ENCODE assay signal across 21 cellular contexts in genomic region chr11:4085575-4085974, GRCh38.
"Had no signal": no experiment of that assay in that cellular context is flagged by ENCODE, and none has a peak within 500 bp of the region (broad histone marks: within the 10 kb centered on the region; RNA-seq: fewer than 3 reads in every experiment).

No MANE protein-coding gene starts in this region.

- ATAC-seq: activated CD4-positive, CD25-positive, alpha-beta regulatory T cell treated with anti-CD3 and anti-CD28 coated beads, Interleukin-2, amount 50 U/mL, for 24 hours; activated T-cell treated with anti-CD3 and anti-CD28 coated beads, Interleukin-2, amount 50 U/mL, for 4 hours; left colon; stimulated activated naive CD8-positive, alpha-beta T cell treated with anti-CD3 and anti-CD28 coated beads, Interleukin-15, Interleukin-2, amounts not matched to agents 100 U/mL and 50 U/mL, for 24 hours had no signal

- H3K27ac ChIP-seq: dorsolateral prefrontal cortex, neural progenitor cell, prostate gland, right atrium auricular region, tibial artery had no signal

- H3K27me3 ChIP-seq: dorsolateral prefrontal cortex, neural progenitor cell, right atrium auricular region, tibial artery had no signal

- H3K27me3 Mint-ChIP-seq: activated CD4-positive, alpha-beta T cell treated with anti-CD3 and anti-CD28 coated beads, Interleukin-2, amount 10 ng/mL, durations not matched to agents 7 days and 5 days had no signal

- H3K9me3 ChIP-seq: prostate gland, right atrium auricular region, tibial artery had no signal

- H3K4me1 Mint-ChIP-seq: brain, neural progenitor cell had no signal

- H3K36me3 ChIP-seq: neural progenitor cell had no signal

- H3K4me3 ChIP-seq: dorsolateral prefrontal cortex, lung, neural progenitor cell, prostate gland, right atrium auricular region, tibial artery had no signal

- H3K4me1 ChIP-seq: prostate gland, right atrium auricular region, tibial artery had no signal

- DNase-seq: activated CD4-positive, alpha-beta T cell treated with anti-CD3 and anti-CD28 coated beads, Interleukin-2, amount 10 ng/mL, durations not matched to agents 7 days and 5 days; activated CD8-positive, alpha-beta memory T cell treated with anti-CD3 and anti-CD28 coated beads, Interleukin-2, amount 50 U/mL, for 4 hours; activated naive CD4-positive, alpha-beta T cell treated with anti-CD3 and anti-CD28 coated beads for 36 hours; activated T-cell treated with anti-CD3 and anti-CD28 coated beads, Interleukin-2, amount 50 U/mL, for 4 hours; anterior cingulate cortex; caudate nucleus; dorsolateral prefrontal cortex; hippocampal formation; left colon; midbrain; stimulated activated CD4-positive, alpha-beta T cell treated with anti-CD3 and anti-CD28 coated beads, Interleukin-2, amount 100 ng/mL, for 24 hours; stimulated activated naive CD8-positive, alpha-beta T cell treated with anti-CD3 and anti-CD28 coated beads, Interleukin-15, Interleukin-2, amounts not matched to agents 100 U/mL and 50 U/mL, for 24 hours; substantia nigra; T-helper 9 cell; tibial artery had no signal

- H3K4me3 Mint-ChIP-seq: activated CD4-positive, alpha-beta T cell treated with anti-CD3 and anti-CD28 coated beads, Interleukin-2, amount 10 ng/mL, durations not matched to agents 7 days and 5 days; activated naive CD4-positive, alpha-beta T cell treated with anti-CD3 and anti-CD28 coated beads for 36 hours; activated T-cell treated with anti-CD3 and anti-CD28 coated beads, Interleukin-2, amount 50 U/mL, for 4 hours; brain; neural progenitor cell had no signal

- H3K27ac Mint-ChIP-seq: activated naive CD4-positive, alpha-beta T cell treated with anti-CD3 and anti-CD28 coated beads for 36 hours; brain; neural progenitor cell had no signal

- H3K9me3 Mint-ChIP-seq: activated CD4-positive, alpha-beta T cell treated with anti-CD3 and anti-CD28 coated beads, Interleukin-2, amount 10 ng/mL, durations not matched to agents 7 days and 5 days; activated naive CD4-positive, alpha-beta T cell treated with anti-CD3 and anti-CD28 coated beads for 36 hours; activated T-cell treated with anti-CD3 and anti-CD28 coated beads, Interleukin-2, amount 50 U/mL, for 4 hours; brain; neural progenitor cell had no signal
